Comparison of ENCODE assay signal across 10 cellular contexts in the genomic region with DNA sequence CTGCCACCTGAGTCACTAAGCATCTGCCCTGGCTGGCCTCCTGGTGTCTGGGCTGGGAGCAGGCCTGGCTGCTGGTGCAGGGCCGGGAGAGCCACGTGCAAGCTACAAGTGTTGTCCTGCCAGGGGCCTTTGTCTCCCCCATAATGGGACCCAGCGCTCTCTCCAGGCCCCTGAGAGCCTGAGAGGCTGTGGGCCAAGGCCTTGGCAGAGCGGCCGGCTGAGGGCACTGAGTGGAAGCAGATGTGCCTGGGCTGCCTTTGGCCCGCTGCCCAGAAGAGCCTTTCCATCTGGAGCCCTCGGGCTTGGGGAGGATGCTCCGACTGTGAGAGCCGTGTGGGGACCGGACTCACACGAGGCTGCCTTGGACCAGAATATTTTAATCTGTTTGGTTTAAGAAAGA.
DNase-seq lines count a peak whose midpoint lies in the region; ATAC-seq and TF ChIP-seq lines count a peak whose summit lies in the region.
"Had no signal": no experiment of that assay in that cellular context is flagged by ENCODE, and none has a peak within 500 bp of the region (broad histone marks: within the 10 kb centered on the region; RNA-seq: fewer than 3 reads in every experiment).

No MANE protein-coding gene starts in this region.

- no peaks in the 10 kb centered on the region for H3K9me3 Mint-ChIP-seq in osteocyte (ENCODE audit: unreplicated experiment)
- H3K9me3 Mint-ChIP-seq in CD8-positive, alpha-beta memory T cell: no peaks in the 10 kb centered on the region
- H3K9me3 Mint-ChIP-seq: activated CD8-positive, alpha-beta T cell treated with anti-CD3 and anti-CD28 coated beads for 36 hours had no signal

- no peak overlapping the region for H3K4me3 Mint-ChIP-seq in osteocyte (ENCODE audit: unreplicated experiment)
- H3K4me3 Mint-ChIP-seq in CD8-positive, alpha-beta memory T cell: no peak overlapping the region
- H3K4me3 Mint-ChIP-seq: activated CD8-positive, alpha-beta T cell treated with anti-CD3 and anti-CD28 coated beads for 36 hours; mesothelial cell of epicardium had no signal

- H3K36me3 ChIP-seq in CD8-positive, alpha-beta memory T cell (ENCODE audit: insufficient read depth, low read length): no peaks in the 10 kb centered on the region

- POLR2A ChIA-PET in CD8-positive, alpha-beta memory T cell (lab: Charles Lee): no interaction called here

- H3K9me3 ChIP-seq in CD8-positive, alpha-beta memory T cell (ENCODE audit: low read length): no peaks in the 10 kb centered on the region

- H3K27me3 ChIP-seq in foreskin keratinocyte: peaks cover 17% of the 10 kb centered on the region
- H3K27me3 ChIP-seq in CD8-positive, alpha-beta memory T cell (ENCODE audit: insufficient read depth, low read length, poor library complexity, severe bottlenecking): no peaks in the 10 kb centered on the region

- H3K4me1 Mint-ChIP-seq in osteocyte (ENCODE audit: unreplicated experiment): peaks cover 48% of the 10 kb centered on the region
- H3K4me1 Mint-ChIP-seq in CD8-positive, alpha-beta memory T cell: no peaks in the 10 kb centered on the region

- no peaks in the 10 kb centered on the region for H3K36me3 Mint-ChIP-seq in osteocyte (ENCODE audit: unreplicated experiment)
- no peaks in the 10 kb centered on the region for H3K36me3 Mint-ChIP-seq in CD8-positive, alpha-beta memory T cell
- H3K36me3 Mint-ChIP-seq: mesothelial cell of epicardium had no signal

- no peak overlapping the region for H3K27ac ChIP-seq in foreskin keratinocyte
- no peak overlapping the region for H3K27ac ChIP-seq in CD8-positive, alpha-beta memory T cell (ENCODE audit: low read depth, low read length)

- ATAC-seq in HG03571 (IDR thresholded peaks at IDR 0.05; ENCODE audit: unreplicated experiment) (no peak), foreskin keratinocyte (no peak)
- ATAC-seq: activated CD8-positive, alpha-beta T cell treated with anti-CD3 and anti-CD28 coated beads for 36 hours had no signal

- no peaks in the 10 kb centered on the region for H3K27me3 Mint-ChIP-seq in osteocyte (ENCODE audit: unreplicated experiment)
- peaks cover 10 to 22% of the 10 kb centered on the region in 2 donors for H3K27me3 Mint-ChIP-seq in CD8-positive, alpha-beta memory T cell

- in situ Hi-C loops in GM13977 (cut with MboI; ENCODE audit: low pct_unique_long_range_greater_than_20kb, low sequenced_read_pairs, unreplicated experiment): no loop called here

- peak overlapping the region; percentile 85 for H3K27ac Mint-ChIP-seq in osteocyte (ENCODE audit: unreplicated experiment)
- no peak overlapping the region for H3K27ac Mint-ChIP-seq in CD8-positive, alpha-beta memory T cell
- H3K27ac Mint-ChIP-seq: activated CD8-positive, alpha-beta T cell treated with anti-CD3 and anti-CD28 coated beads for 36 hours; mesothelial cell of epicardium had no signal

- CTCF ChIA-PET in CD8-positive, alpha-beta memory T cell (lab: Charles Lee): interaction anchor here (0.9 to 1.5 kb wide), 3 partner anchors 9 to 203 kb away, joined by 3 to 4 read pairs (median 4); no protein-coding TSS in a partner anchor

- peak; percentile 75 for DNase-seq in DMS153 (lab: John Stamatoyannopoulos, UW)
- DNase-seq in NCI-H524 (lab: John Stamatoyannopoulos, UW): peak; percentile 92 to 98
- peak; percentile 46 for DNase-seq in fibroblast of pulmonary artery (ENCODE audit: low read depth)
- peak; percentile 97 for DNase-seq in osteocyte (ENCODE audit: extremely low spot score, unreplicated experiment)
- DNase-seq in GM13977 (ENCODE audit: low spot score): no peak
- DNase-seq in foreskin keratinocyte: no peak
- DNase-seq in CD8-positive, alpha-beta memory T cell: no peak
- DNase-seq: activated CD8-positive, alpha-beta T cell treated with anti-CD3 and anti-CD28 coated beads for 36 hours had no signal

- TF ChIP-seq CTCF in fibroblast of pulmonary artery (IDR thresholded peaks at IDR 0.05; ENCODE audit: low read length, missing control alignments) (no peak), osteocyte (IDR thresholded peaks at IDR 0.05) (no peak), GM13977 (IDR thresholded peaks at IDR 0.05; ENCODE audit: extremely low read depth, insufficient read depth, missing control alignments) (no peak), foreskin keratinocyte (conservative IDR thresholded peaks at IDR 0.05) (no peak)

- no peaks in the 10 kb centered on the region for H3K4me1 ChIP-seq in foreskin keratinocyte
- H3K4me1 ChIP-seq in CD8-positive, alpha-beta memory T cell (ENCODE audit: insufficient read depth, low read length): no peaks in the 10 kb centered on the region

- no peak overlapping the region for H3K4me3 ChIP-seq in fibroblast of pulmonary artery (replicated peaks; ENCODE audit: low read depth, low read length)
- H3K4me3 ChIP-seq in CD8-positive, alpha-beta memory T cell (ENCODE audit: low read length): no peak overlapping the region

Comparison
In these comparisons a context has a peak if more than half of its experiments do, and no peak if none do; other contexts are left out.
1. DNase-seq: peak in DMS153 (single experiment), NCI-H524 (2 of 2), fibroblast of pulmonary artery (single experiment) and osteocyte (single experiment); none in GM13977 (single experiment), foreskin keratinocyte (0 of 2) and CD8-positive, alpha-beta memory T cell (0 of 5).